Comparison of ENCODE assay signal across 1 cellular context in genomic region chr1:14740016-14740415, GRCh38.
TF ChIP-seq lines count a peak whose summit lies in the region.

No MANE protein-coding gene starts in this region.

TF ChIP-seq in GM23338, 12 proteins besides CTCF, POLR2A, EP300 and RAD21:
- no peak for TF ChIP-seq ZNF462 (CRISPR knock-in tag; IDR thresholded peaks at IDR 0.05)
- no peak for TF ChIP-seq EZH2phosphoT487 (IDR thresholded peaks at IDR 0.05; ENCODE audit: unreplicated experiment)
- no peak for TF ChIP-seq CREB1 (CRISPR knock-in tag; IDR thresholded peaks at IDR 0.05; ENCODE audit: low read depth)
- no peak for TF ChIP-seq JUNB (IDR thresholded peaks at IDR 0.05; ENCODE audit: unreplicated experiment)
- no peak for TF ChIP-seq POLR2AphosphoS5 (IDR thresholded peaks at IDR 0.05; ENCODE audit: low read depth)
- TF ChIP-seq EZH2 (IDR thresholded peaks at IDR 0.05; ENCODE audit: low read depth, unreplicated experiment), result no peak
- no peak for TF ChIP-seq ETS1 (IDR thresholded peaks at IDR 0.05)
- TF ChIP-seq NANOG (IDR thresholded peaks at IDR 0.05; ENCODE audit: borderline replicate concordance), result no peak
- no peak for TF ChIP-seq STAT1 (IDR thresholded peaks at IDR 0.05; ENCODE audit: unreplicated experiment)
- no peak for TF ChIP-seq ZNF331 (CRISPR knock-in tag; IDR thresholded peaks at IDR 0.05; ENCODE audit: low read depth)
- no peak for TF ChIP-seq REST (IDR thresholded peaks at IDR 0.05; ENCODE audit: unreplicated experiment)
- TF ChIP-seq ZNF114 (CRISPR knock-in tag; IDR thresholded peaks at IDR 0.05), result no peak
TF ChIP-seq in GM23338: peak in this region for 0.
